ENCODE assay signal across 12 cellular contexts in genomic region chr3:11634974-11635612, GRCh38. TPM values are rescaled to one million over a fixed set of nuclear protein-coding genes. Genes with fewer than 3 reads are reported as not detected.
DNase-seq lines count a peak whose midpoint lies in the region; ATAC-seq and TF ChIP-seq lines count a peak whose summit lies in the region.
"Had no signal": no experiment of that assay in that cellular context is flagged by ENCODE, and none has a peak within 500 bp of the region (broad histone marks: within the 10 kb centered on the region; RNA-seq: fewer than 3 reads in every experiment).

No MANE protein-coding gene starts in this region.

- H3K79me1 ChIP-seq in mesenchymal stem cell (replicated peaks; ENCODE audit: low read length, poor library complexity, severe bottlenecking), result no peaks in the 10 kb centered on the region

- H2BK12ac ChIP-seq in mesenchymal stem cell (ENCODE audit: low read length in 2 of 2), result no peak overlapping the region

- H3K27ac ChIP-seq in mesenchymal stem cell (ENCODE audit: low read length, poor library complexity, severe bottlenecking) (no peak overlapping the region), suprapubic skin (peak overlapping the region; percentile 9), body of pancreas (no peak overlapping the region)
- H3K27ac ChIP-seq: A549 had no signal

- no peak for TF ChIP-seq CTCF in suprapubic skin (IDR thresholded peaks at IDR 0.05)
- TF ChIP-seq CTCF in body of pancreas (IDR thresholded peaks at IDR 0.05), result no peak

- no peak for DNase-seq in activated CD4-positive, alpha-beta T cell treated with anti-CD3 and anti-CD28 coated beads for 36 hours
- DNase-seq in activated CD4-positive, alpha-beta T cell treated with anti-CD3 and anti-CD28 coated beads for 4 hours, result no peak
- DNase-seq in activated naive CD8-positive, alpha-beta T cell treated with anti-CD3 and anti-CD28 coated beads, Interleukin-2, amount 50 U/mL, for 24 hours, result no peak
- DNase-seq in mesenchymal stem cell (no peak), suprapubic skin (ENCODE audit: low spot score in 2 of 2) (no peak), mucosa of gallbladder (ENCODE audit: low spot score) (no peak), body of pancreas (no peak)
- DNase-seq: activated CD8-positive, alpha-beta memory T cell treated with anti-CD3 and anti-CD28 coated beads, Interleukin-2, amount 50 U/mL, for 48 hours; Caco-2; NCI-H146 had no signal

- H2BK15ac ChIP-seq in mesenchymal stem cell (ENCODE audit: low read depth, poor library complexity, severe bottlenecking), result no peak overlapping the region

- POLR2A ChIA-PET in activated CD4-positive, alpha-beta T cell treated with anti-CD3 and anti-CD28 coated beads for 36 hours (lab: Charles Lee), result no interaction called here

- H3K4me1 ChIP-seq in mesenchymal stem cell (ENCODE audit: control insufficient read depth, insufficient read depth, low read depth, low read length) (peaks cover 14% of the 10 kb centered on the region), suprapubic skin (peaks cover 83% of the 10 kb centered on the region), body of pancreas (peaks cover 67% of the 10 kb centered on the region)
- H3K4me1 ChIP-seq: Caco-2 had no signal

- H4K8ac ChIP-seq in mesenchymal stem cell (ENCODE audit: low read length), result no peak overlapping the region

- H3K27me3 Mint-ChIP-seq in activated CD4-positive, alpha-beta T cell treated with anti-CD3 and anti-CD28 coated beads for 36 hours, result no peaks in the 10 kb centered on the region
- H3K27me3 Mint-ChIP-seq in activated naive CD8-positive, alpha-beta T cell treated with anti-CD3 and anti-CD28 coated beads, Interleukin-2, amount 50 U/mL, for 24 hours, result no peaks in the 10 kb centered on the region

- no peaks in the 10 kb centered on the region for H3K27me3 ChIP-seq in mesenchymal stem cell (ENCODE audit: control insufficient read depth in 1 of 2, insufficient read depth in 1 of 2, low read length in 2 of 2)
- H3K27me3 ChIP-seq in suprapubic skin, result no peaks in the 10 kb centered on the region
- H3K27me3 ChIP-seq in body of pancreas, result no peaks in the 10 kb centered on the region

- CTCF ChIA-PET in activated CD4-positive, alpha-beta T cell treated with anti-CD3 and anti-CD28 coated beads for 36 hours (lab: Charles Lee), result interaction anchor here (0.7 to 1.1 kb wide), 4 partner anchors 16 to 77 kb away, joined by 3 to 4 read pairs (median 3); no protein-coding TSS in a partner anchor

- no peak overlapping the region for H3K4me3 Mint-ChIP-seq in activated CD4-positive, alpha-beta T cell treated with anti-CD3 and anti-CD28 coated beads for 36 hours
- no peak overlapping the region for H3K4me3 Mint-ChIP-seq in activated naive CD8-positive, alpha-beta T cell treated with anti-CD3 and anti-CD28 coated beads, Interleukin-2, amount 50 U/mL, for 24 hours

- H3K36me3 ChIP-seq in mesenchymal stem cell (ENCODE audit: control insufficient read depth in 1 of 2, insufficient read depth in 2 of 2, low read depth in 1 of 2, low read length in 2 of 2) (peaks cover 2 to 8% of the 10 kb centered on the region in 2 experiments), suprapubic skin (no peaks in the 10 kb centered on the region), body of pancreas (replicated peaks in 1 of 2; ENCODE audit: insufficient read depth in 1 of 2, low read depth in 2 of 2) (no peaks in the 10 kb centered on the region)

- H3K4me2 ChIP-seq in mesenchymal stem cell (ENCODE audit: low read length, poor library complexity, severe bottlenecking), result no peak overlapping the region
- H3K4me2 ChIP-seq: A549 had no signal

- H3K4me3 ChIP-seq in mesenchymal stem cell (ENCODE audit: insufficient read depth in 1 of 2, low read depth in 1 of 2, low read length in 2 of 2), result peak overlapping the region in 1 of 2 experiments; percentile 48
- H3K4me3 ChIP-seq in suprapubic skin, result no peak overlapping the region
- H3K4me3 ChIP-seq in body of pancreas, result no peak overlapping the region
- H3K4me3 ChIP-seq: A549 had no signal

- no peak overlapping the region for H3K18ac ChIP-seq in mesenchymal stem cell (ENCODE audit: low read depth in 1 of 2, low read length in 2 of 2)

- WGBS in mesenchymal stem cell, result 81% methylated on average over 4 of the region's 4 CpGs
- 37% methylated on average over 4 of the region's 4 CpGs for WGBS in suprapubic skin
- WGBS in body of pancreas, 2 donors, result 39 to 41% methylated on average over 4 of the region's 4 CpGs

- H3K9me3 Mint-ChIP-seq in activated CD4-positive, alpha-beta T cell treated with anti-CD3 and anti-CD28 coated beads for 36 hours (ENCODE audit: low read depth), result no peaks in the 10 kb centered on the region
- H3K9me3 Mint-ChIP-seq in activated naive CD8-positive, alpha-beta T cell treated with anti-CD3 and anti-CD28 coated beads, Interleukin-2, amount 50 U/mL, for 24 hours, result no peaks in the 10 kb centered on the region

- H3K23ac ChIP-seq in mesenchymal stem cell (ENCODE audit: low read length in 2 of 2), result no peak overlapping the region

- no peak for TF ChIP-seq POLR2A in suprapubic skin (IDR thresholded peaks at IDR 0.05)
- TF ChIP-seq POLR2A in body of pancreas (IDR thresholded peaks at IDR 0.05), result no peak

- no peak for TF ChIP-seq EP300 in suprapubic skin (IDR thresholded peaks at IDR 0.05)

- H3K36me3 Mint-ChIP-seq in activated CD4-positive, alpha-beta T cell treated with anti-CD3 and anti-CD28 coated beads for 36 hours (ENCODE audit: low read depth), result peaks cover 3% of the 10 kb centered on the region
- H3K36me3 Mint-ChIP-seq in activated naive CD8-positive, alpha-beta T cell treated with anti-CD3 and anti-CD28 coated beads, Interleukin-2, amount 50 U/mL, for 24 hours (ENCODE audit: low read depth), result peaks cover 4% of the 10 kb centered on the region

- peak overlapping the region; percentile 99 for H3K9ac ChIP-seq in mesenchymal stem cell (ENCODE audit: low read length)

- H2BK5ac ChIP-seq in mesenchymal stem cell (ENCODE audit: low read depth, low read length, poor library complexity, severe bottlenecking), result no peak overlapping the region

- no peak for ATAC-seq in activated CD4-positive, alpha-beta T cell treated with anti-CD3 and anti-CD28 coated beads for 36 hours
- ATAC-seq in activated naive CD8-positive, alpha-beta T cell treated with anti-CD3 and anti-CD28 coated beads, Interleukin-2, amount 50 U/mL, for 24 hours, result no peak
- ATAC-seq in GM21526 (IDR thresholded peaks at IDR 0.05; ENCODE audit: low FRiP score, unreplicated experiment), result no peak
- ATAC-seq in body of pancreas, result no peak
- ATAC-seq: A549 had no signal

- H4K91ac ChIP-seq in mesenchymal stem cell (ENCODE audit: low read length), result no peak overlapping the region

- H2BK120ac ChIP-seq in mesenchymal stem cell (ENCODE audit: low read depth, low read length), result no peak overlapping the region

- H3K14ac ChIP-seq in mesenchymal stem cell (ENCODE audit: low read length in 2 of 2), result no peak overlapping the region

- peak overlapping the region; percentile 1 for H3K27ac Mint-ChIP-seq in activated CD4-positive, alpha-beta T cell treated with anti-CD3 and anti-CD28 coated beads for 36 hours
- peak overlapping the region; percentile 50 for H3K27ac Mint-ChIP-seq in activated naive CD8-positive, alpha-beta T cell treated with anti-CD3 and anti-CD28 coated beads, Interleukin-2, amount 50 U/mL, for 24 hours

- intact Hi-C loops in activated CD4-positive, alpha-beta T cell treated with anti-CD3 and anti-CD28 coated beads for 36 hours (cut with DNase I, micrococcal nuclease), result no loop called here
- intact Hi-C loops in body of pancreas (cut with DNase I), result no loop called here

- H2AK5ac ChIP-seq in mesenchymal stem cell (ENCODE audit: low read length, severe bottlenecking), result no peak overlapping the region

- no peak overlapping the region for H2AFZ ChIP-seq in mesenchymal stem cell (ENCODE audit: low read depth, low read length)

- no peak overlapping the region for H3K4ac ChIP-seq in mesenchymal stem cell (ENCODE audit: low read depth in 1 of 2, low read length in 2 of 2)

- H3K9me3 ChIP-seq in mesenchymal stem cell (ENCODE audit: control insufficient read depth, low read length), result no peaks in the 10 kb centered on the region
- H3K9me3 ChIP-seq in suprapubic skin, result no peaks in the 10 kb centered on the region
- H3K9me3 ChIP-seq in body of pancreas, result no peaks in the 10 kb centered on the region
- H3K9me3 ChIP-seq: A549, Caco-2 had no signal

- H3K4me1 Mint-ChIP-seq in activated CD4-positive, alpha-beta T cell treated with anti-CD3 and anti-CD28 coated beads for 36 hours, result peaks cover 87% of the 10 kb centered on the region
- H3K4me1 Mint-ChIP-seq in activated naive CD8-positive, alpha-beta T cell treated with anti-CD3 and anti-CD28 coated beads, Interleukin-2, amount 50 U/mL, for 24 hours, result peaks cover 86% of the 10 kb centered on the region

RNA-seq across cellular contexts. Expression of gene VGLL4, which starts 8.6 kb away (rescaled TPM):
- 10 to 100 TPM; 24.4 to 24.9 TPM for total RNA-seq in activated CD4-positive, alpha-beta T cell treated with anti-CD3 and anti-CD28 coated beads for 36 hours
- 73.9 TPM for polyA plus RNA-seq in mesenchymal stem cell (2013, experiment 1 of 2)
- 71.8 TPM for polyA plus RNA-seq in mesenchymal stem cell (2013, experiment 2 of 2)
- total RNA-seq in suprapubic skin (10 to 100 TPM; 66.8 to 86.5 (median 75.9) TPM), mucosa of gallbladder (94.2 TPM), body of pancreas (10 to 100 TPM; 66.4 to 91.0 TPM)
